Comparison of ENCODE assay signal across 8 cellular contexts in the genomic region with DNA sequence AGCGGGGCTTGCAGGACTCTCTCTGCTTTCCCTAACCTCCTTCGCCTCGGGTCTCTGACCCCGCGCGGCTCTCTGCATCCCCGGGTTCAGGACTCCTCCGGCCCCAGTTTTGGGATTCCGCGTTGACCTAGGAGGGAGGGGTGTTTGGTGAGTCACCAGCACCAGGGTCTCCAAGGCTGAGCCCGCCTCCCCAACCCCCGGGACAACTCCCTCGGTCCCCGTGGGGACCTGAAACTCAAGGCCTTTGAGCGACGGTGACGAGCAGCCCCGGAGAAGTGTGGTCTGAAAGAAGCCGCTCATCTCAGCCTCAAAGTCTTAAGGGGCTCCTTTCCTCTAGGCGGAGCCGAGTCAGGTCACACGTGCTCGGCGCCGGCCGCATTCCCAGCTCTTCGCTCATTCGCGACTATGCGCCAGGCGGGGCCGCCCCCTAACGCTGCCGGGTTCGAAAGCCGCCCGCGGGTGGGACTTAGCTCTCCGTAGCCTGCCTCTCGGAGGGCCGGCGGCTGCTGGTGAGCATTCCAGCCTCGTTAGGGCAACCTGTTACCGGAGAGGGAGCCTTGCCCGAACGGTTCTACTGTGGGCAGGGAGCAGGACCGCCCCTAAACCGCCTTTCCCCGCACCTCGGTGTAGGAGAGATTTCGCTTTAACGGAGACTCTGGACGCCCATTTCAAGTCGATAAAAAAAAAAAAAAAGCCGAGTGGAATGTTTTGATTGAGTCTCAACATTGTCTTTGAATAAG. TPM values are rescaled to one million over a fixed set of nuclear protein-coding genes. Genes with fewer than 3 reads are reported as not detected.
DNase-seq lines count a peak whose midpoint lies in the region; ATAC-seq and TF ChIP-seq lines count a peak whose summit lies in the region.

No MANE protein-coding gene starts in this region.

- H3K27ac ChIP-seq in AG04450 (ENCODE audit: low read depth, low read length): no peak overlapping the region
- H3K27ac ChIP-seq in lung (ENCODE audit: low read depth in 1 of 2, low read length in 1 of 2): no peak overlapping the region

- H3K27me3 ChIP-seq in AG04450 (ENCODE audit: control insufficient read depth, insufficient read depth, low read length): peaks cover 89% of the 10 kb centered on the region
- H3K27me3 ChIP-seq in lung (ENCODE audit: control insufficient read depth, insufficient read depth): peaks cover 14% of the 10 kb centered on the region

- peak overlapping the region; percentile 75 to 88 (median 83) for H3K4me3 Mint-ChIP-seq in IgD-negative memory B cell
- H3K4me3 Mint-ChIP-seq in brain: peak overlapping the region; percentile 79 to 84 (median 79)

- H3K36me3 Mint-ChIP-seq in IgD-negative memory B cell: peaks cover 2% of the 10 kb centered on the region
- no peaks in the 10 kb centered on the region for H3K36me3 Mint-ChIP-seq in brain

- TF ChIP-seq CTCF in AG04450 (IDR thresholded peaks at IDR 0.05; ENCODE audit: low read depth, low read length) (no peak), brain (conservative IDR thresholded peaks at IDR 0.05) (no peak), lung (IDR thresholded peaks at IDR 0.05; ENCODE audit: control extremely low read depth, extremely low read depth) (no peak)

- CTCF ChIA-PET in AG04450 (lab: Charles Lee): interaction anchor here (0.9 kb wide), 1 partner anchor 273 kb away, joined by 3 read pairs; no protein-coding TSS in a partner anchor

- POLR2A ChIA-PET in AG04450 (lab: Yijun Ruan, JAX): no interaction called here

- WGBS in lung, 2 donors: 2 to 3% methylated on average over 54 to 55 of the region's 55 CpGs

- H3K9me3 Mint-ChIP-seq in IgD-negative memory B cell: peaks cover 0 to 3% (median 0%) of the 10 kb centered on the region in 3 donors
- H3K9me3 Mint-ChIP-seq in brain: peaks cover 0 to 10% (median 3%) of the 10 kb centered on the region in 5 experiments

- peak overlapping the region; percentile 77 to 88 (median 87) for H3K27ac Mint-ChIP-seq in IgD-negative memory B cell
- no peak overlapping the region for H3K27ac Mint-ChIP-seq in brain

- peaks cover 4 to 14% of the 10 kb centered on the region in 2 donors for H3K4me1 ChIP-seq in lung (ENCODE audit: control insufficient read depth in 2 of 2, insufficient read depth in 2 of 2, low read length in 2 of 2)

- peaks cover 68% of the 10 kb centered on the region for H3K27me3 Mint-ChIP-seq in IgD-negative memory B cell
- H3K27me3 Mint-ChIP-seq in brain: peaks cover 98% of the 10 kb centered on the region

- peaks cover 0 to 25% (median 10%) of the 10 kb centered on the region in 3 donors for H3K4me1 Mint-ChIP-seq in IgD-negative memory B cell
- H3K4me1 Mint-ChIP-seq in brain: peaks cover 41% of the 10 kb centered on the region

- ATAC-seq in GM18511 (IDR thresholded peaks at IDR 0.05; ENCODE audit: unreplicated experiment) (peak; percentile 53), lung (ENCODE audit: insufficient read depth, low FRiP score) (peak; percentile 12), HG03025 (IDR thresholded peaks at IDR 0.05; ENCODE audit: low FRiP score, unreplicated experiment) (no peak)

- H3K4me3 ChIP-seq in AG04450 (ENCODE audit: low read depth, low read length) (peak overlapping the region; percentile 43), lung (no peak overlapping the region)

- H3K9me3 ChIP-seq in AG04450 (ENCODE audit: control insufficient read depth, insufficient read depth, low read length): peaks cover 7% of the 10 kb centered on the region; the same call in 1 of the 2 replicates
- peaks cover 0 to 8% of the 10 kb centered on the region in 2 donors for H3K9me3 ChIP-seq in lung (ENCODE audit: control insufficient read depth in 2 of 2, insufficient read depth in 1 of 2, low read length in 1 of 2)

- H3K36me3 ChIP-seq in lung (ENCODE audit: control insufficient read depth in 2 of 2, insufficient read depth in 2 of 2, low read length in 2 of 2): no peaks in the 10 kb centered on the region

- DNase-seq in AG04450 (ENCODE audit: low read depth, low spot score) (no peak), lung (ENCODE audit: low spot score) (no peak), ureter (ENCODE audit: low spot score) (no peak), NK-92 (lab: John Stamatoyannopoulos, UW; ENCODE audit: unreplicated experiment) (no peak)

RNA-seq across cellular contexts. Expression of a gene that starts 3.0 kb away (rescaled TPM):
- not detected in 2 replicates for polyA plus RNA-seq in AG04450 (2011; rRNA removed)
- not detected in 2 replicates for polyA minus RNA-seq in AG04450 (2011; rRNA and poly(A)+ RNA removed)
- polyA plus RNA-seq in IgD-negative memory B cell: not detected
- polyA plus RNA-seq in brain (ENCODE audit: insufficient read depth, low read depth, low replicate concordance): 2.5 TPM
- total RNA-seq in lung: not detected
- polyA plus RNA-seq in lung: not detected
- not detected for total RNA-seq in ureter

RNA-seq across cellular contexts. Expression of a gene that starts 35.1 kb away (rescaled TPM):
- polyA plus RNA-seq in AG04450 (2011; rRNA removed) (54.9 and 68.4 TPM in 2 replicates), IgD-negative memory B cell (35.6 TPM), brain (ENCODE audit: insufficient read depth, low read depth, low replicate concordance) (18.6 TPM), lung (10 to 100 TPM; 26.7 to 30.0 TPM)
- 21.1 and 46.1 TPM in 2 replicates for polyA minus RNA-seq in AG04450 (2011; rRNA and poly(A)+ RNA removed)
- total RNA-seq in lung (10 to 100 TPM; 46.4 to 68.0 TPM), ureter (44.6 TPM)

Comparison
In these comparisons a context has a peak if more than half of its experiments do, and no peak if none do; other contexts are left out.
1. H3K27ac Mint-ChIP-seq: peak in IgD-negative memory B cell (3 of 3); none in brain (0 of 5).